20 cellular contexts compared by ENCODE assay signal in genomic region chr4:60683953-60684352, GRCh38.
DNase-seq lines count a peak whose midpoint lies in the region; ATAC-seq, FAIRE-seq and TF ChIP-seq lines count a peak whose summit lies in the region.
"Had no signal": no experiment of that assay in that cellular context is flagged by ENCODE, and none has a peak within 500 bp of the region (broad histone marks: within the 10 kb centered on the region; RNA-seq: fewer than 3 reads in every experiment).

No MANE protein-coding gene starts in this region.

- H3K27me3 Mint-ChIP-seq in activated T-cell treated with anti-CD3 and anti-CD28 coated beads, Interleukin-2, amount 50 U/mL, for 72 hours (ENCODE audit: low read depth), result no peaks in the 10 kb centered on the region
- H3K27me3 Mint-ChIP-seq: activated CD4-positive, alpha-beta memory T cell treated with anti-CD3 and anti-CD28 coated beads for 36 hours; activated T-helper 17 cell treated with anti-CD3 and anti-CD28 coated beads, Interleukin-2, amount 50 U/mL, for 72 hours; B cell; brain; stimulated activated memory B cell treated with anti-CD40 and anti-IgM and Interleukin-4, amounts not matched to agents 10 μg/mL and 1 μg/mL and 100 μg/mL, for 72 hours; type B pancreatic cell had no signal

- H3K27ac Mint-ChIP-seq in activated T-cell treated with anti-CD3 and anti-CD28 coated beads, Interleukin-2, amount 50 U/mL, for 72 hours, result no peak overlapping the region
- H3K27ac Mint-ChIP-seq: activated CD4-positive, alpha-beta memory T cell treated with anti-CD3 and anti-CD28 coated beads for 36 hours; activated T-helper 17 cell treated with anti-CD3 and anti-CD28 coated beads, Interleukin-2, amount 50 U/mL, for 72 hours; B cell; brain; mesothelial cell of epicardium; stimulated activated memory B cell treated with anti-CD40 and anti-IgM and Interleukin-4, amounts not matched to agents 10 μg/mL and 1 μg/mL and 100 μg/mL, for 72 hours; type B pancreatic cell had no signal

- no peak for FAIRE-seq in HTR-8/SVneo (lab: Jason Lieb, UNC)
- FAIRE-seq: H1, islet of Langerhans, TTC549 had no signal

- no peak overlapping the region; the same call in 1 of the 2 replicates for H3K4me3 ChIP-seq in AG09309 (ENCODE audit: control insufficient read depth, low read depth, low read length)

- no peaks in the 10 kb centered on the region for H3K36me3 Mint-ChIP-seq in activated T-cell treated with anti-CD3 and anti-CD28 coated beads, Interleukin-2, amount 50 U/mL, for 72 hours (ENCODE audit: insufficient read depth in 2 of 2)
- H3K36me3 Mint-ChIP-seq: activated CD4-positive, alpha-beta memory T cell treated with anti-CD3 and anti-CD28 coated beads for 36 hours; brain; mesothelial cell of epicardium; stimulated activated memory B cell treated with anti-CD40 and anti-IgM and Interleukin-4, amounts not matched to agents 10 μg/mL and 1 μg/mL and 100 μg/mL, for 72 hours; type B pancreatic cell had no signal

- H3K4me1 Mint-ChIP-seq in activated T-cell treated with anti-CD3 and anti-CD28 coated beads, Interleukin-2, amount 50 U/mL, for 72 hours (ENCODE audit: low read depth), result no peaks in the 10 kb centered on the region
- H3K4me1 Mint-ChIP-seq: activated T-helper 17 cell treated with anti-CD3 and anti-CD28 coated beads, Interleukin-2, amount 50 U/mL, for 72 hours; B cell; stimulated activated memory B cell treated with anti-CD40 and anti-IgM and Interleukin-4, amounts not matched to agents 10 μg/mL and 1 μg/mL and 100 μg/mL, for 72 hours had no signal

- TF ChIP-seq CTCF in AG09309 (IDR thresholded peaks at IDR 0.05; ENCODE audit: control insufficient read depth, insufficient read depth, low read depth, low read length, missing control alignments), result no peak

- peak; percentile 68 for DNase-seq in AG09309 (ENCODE audit: low read depth)
- peak; percentile 12 for DNase-seq in HTR-8/SVneo (ENCODE audit: insufficient read length, low spot score)
- peak; percentile 12 for DNase-seq in brain pericyte (ENCODE audit: low read depth, low spot score)
- DNase-seq in iris pigment epithelial cell (ENCODE audit: low read depth), result peak; percentile 81
- DNase-seq in NCI-H187 treated with DMSO at 0.1 percent for 48 hours (lab: John Stamatoyannopoulos, UW), result no peak
- DNase-seq in activated T-cell treated with anti-CD3 and anti-CD28 coated beads, Interleukin-2, amount 50 U/mL, for 48 hours, result no peak
- no peak for DNase-seq in stimulated activated CD4-positive, alpha-beta T cell treated with anti-CD3 and anti-CD28 coated beads, Interleukin-4, amount 100 ng/mL, for 24 hours
- no peak for DNase-seq in activated T-cell treated with anti-CD3 and anti-CD28 coated beads, Interleukin-2, amount 50 U/mL, for 72 hours
- DNase-seq: activated CD4-positive, alpha-beta memory T cell treated with anti-CD3 and anti-CD28 coated beads for 36 hours; effector CD4-positive, alpha-beta T cell; NCI-H1092 treated with DMSO at 0.1 percent for 48 hours had no signal

- no peak overlapping the region for H3K4me3 Mint-ChIP-seq in activated T-cell treated with anti-CD3 and anti-CD28 coated beads, Interleukin-2, amount 50 U/mL, for 72 hours
- H3K4me3 Mint-ChIP-seq: activated CD4-positive, alpha-beta memory T cell treated with anti-CD3 and anti-CD28 coated beads for 36 hours; activated T-helper 17 cell treated with anti-CD3 and anti-CD28 coated beads, Interleukin-2, amount 50 U/mL, for 72 hours; B cell; brain; mesothelial cell of epicardium; stimulated activated memory B cell treated with anti-CD40 and anti-IgM and Interleukin-4, amounts not matched to agents 10 μg/mL and 1 μg/mL and 100 μg/mL, for 72 hours; type B pancreatic cell had no signal

- H3K9me3 Mint-ChIP-seq in activated T-cell treated with anti-CD3 and anti-CD28 coated beads, Interleukin-2, amount 50 U/mL, for 72 hours, result peaks cover 1 to 4% of the 10 kb centered on the region in 2 donors
- H3K9me3 Mint-ChIP-seq: stimulated activated memory B cell treated with anti-CD40 and anti-IgM and Interleukin-4, amounts not matched to agents 10 μg/mL and 1 μg/mL and 100 μg/mL, for 72 hours; type B pancreatic cell had no signal

- ATAC-seq in activated T-cell treated with anti-CD3 and anti-CD28 coated beads, Interleukin-2, amount 50 U/mL, for 72 hours (replicated peaks in 1 of 2), result no peak
- ATAC-seq: activated T-helper 17 cell treated with anti-CD3 and anti-CD28 coated beads, Interleukin-2, amount 50 U/mL, for 72 hours; stimulated activated memory B cell treated with anti-CD40 and anti-IgM and Interleukin-4, amounts not matched to agents 10 μg/mL and 1 μg/mL and 100 μg/mL, for 72 hours had no signal

Comparison
In these comparisons a context has a peak if more than half of its experiments do, and no peak if none do; other contexts are left out.
1. DNase-seq: peak in AG09309 (single experiment), HTR-8/SVneo (single experiment), brain pericyte (single experiment) and iris pigment epithelial cell (single experiment); none in NCI-H187 treated with DMSO at 0.1 percent for 48 hours (single experiment), activated T-cell treated with anti-CD3 and anti-CD28 coated beads, Interleukin-2, amount 50 U/mL, for 48 hours (0 of 2), stimulated activated CD4-positive, alpha-beta T cell treated with anti-CD3 and anti-CD28 coated beads, Interleukin-4, amount 100 ng/mL, for 24 hours (single experiment) and activated T-cell treated with anti-CD3 and anti-CD28 coated beads, Interleukin-2, amount 50 U/mL, for 72 hours (0 of 2).